Comparison of ENCODE assay signal across 22 cellular contexts in genomic region chr5:27708579-27708978, GRCh38.
A peak's percentile ranks its signal among the peaks of the same experiment; 100 is the strongest.
DNase-seq lines count a peak whose midpoint lies in the region; ATAC-seq, FAIRE-seq and TF ChIP-seq lines count a peak whose summit lies in the region.
"Had no signal": no experiment of that assay in that cellular context is flagged by ENCODE, and none has a peak within 500 bp of the region (broad histone marks: within the 10 kb centered on the region; RNA-seq: fewer than 3 reads in every experiment).

No MANE protein-coding gene starts in this region.

- no peak for TF ChIP-seq POLR2A in A549 (IDR thresholded peaks at IDR 0.05; ENCODE audit: low read length)

- peak in 1 of 2 experiments; percentile 48; a peak in 1 of 5 replicates for TF ChIP-seq EP300 in A549 (IDR thresholded peaks at IDR 0.05)

- CTCF ChIA-PET in A549 (lab: Yijun Ruan, JAX) = interaction anchor here (0.5 to 0.6 kb wide), 2 partner anchors 182 to 1010 kb away, joined by 3 read pairs; no protein-coding TSS in a partner anchor

- ATAC-seq in A549 (peak; percentile 77 to 81), HG03025 (IDR thresholded peaks at IDR 0.05; ENCODE audit: low FRiP score, unreplicated experiment) (no peak)
- ATAC-seq: activated CD8-positive, alpha-beta T cell treated with anti-CD3 and anti-CD28 coated beads, Interleukin-2, amount 10 ng/mL, durations not matched to agents 7 days and 5 days; effector memory CD8-positive, alpha-beta T cell; stimulated activated naive B cell treated with anti-CD40 and anti-IgM and Interleukin-4, amounts not matched to agents 10 μg/mL and 1 μg/mL and 100 μg/mL, for 72 hours had no signal

- POLR2A ChIA-PET in A549 (lab: Yijun Ruan, JAX) = no interaction called here

- DNase-seq in A549 (ENCODE audit: low read depth in 1 of 2, low spot score in 1 of 2) = peak; percentile 14 to 47
- peak; percentile 82 for DNase-seq in M059J (ENCODE audit: low read depth)
- DNase-seq in astrocyte of the hippocampus (ENCODE audit: low read depth, low spot score) = peak; percentile 49
- peak; percentile 62 for DNase-seq in islet precursor cell
- no peak for DNase-seq in NK-92 treated with Interleukin-12 subunit alpha and Interleukin-12 subunit beta, amount 100 ng/mL, for 24 hours (lab: John Stamatoyannopoulos, UW)
- no peak for DNase-seq in stimulated activated CD4-positive, alpha-beta T cell treated with anti-CD3 and anti-CD28 coated beads, Interleukin-4, amount 100 ng/mL, for 4 hours
- DNase-seq in KBM-7 = no peak
- DNase-seq: activated CD4-positive, CD25-positive, alpha-beta regulatory T cell; activated CD8-positive, alpha-beta T cell treated with anti-CD3 and anti-CD28 coated beads, Interleukin-2, amount 10 ng/mL, durations not matched to agents 7 days and 5 days; effector memory CD8-positive, alpha-beta T cell; MG63; NCI-H1694; NCI-H345; Right ventricle myocardium superior; stimulated activated CD4-positive, alpha-beta T cell treated with anti-CD3 and anti-CD28 coated beads, Interleukin-15, amount 100 ng/mL, for 24 hours; stimulated activated naive B cell treated with anti-CD40 and anti-IgM and Interleukin-4, amounts not matched to agents 10 μg/mL and 1 μg/mL and 100 μg/mL, for 72 hours; T-helper 2 cell; thyroid gland had no signal

- FAIRE-seq in A549 (lab: Jason Lieb, UNC) = peak; percentile 59
- FAIRE-seq: GM12892 had no signal

- WGBS in A549 (ENCODE audit: missing lambda C conversion rate) = 2% methylated on average over 3 of the region's 3 CpGs

- H3K27ac ChIP-seq in A549 = peak overlapping the region; percentile 68 to 81
- H3K27ac ChIP-seq: C4-2B, right atrium auricular region, thyroid gland had no signal

- in situ Hi-C loops in KBM-7 (cut with MboI; ENCODE audit: low pct_unique_long_range_greater_than_20kb, low sequenced_read_pairs) = no loop called here

- no peak for TF ChIP-seq CTCF in A549 (IDR thresholded peaks at IDR 0.05)

- no peaks in the 10 kb centered on the region for H3K9me3 ChIP-seq in A549
- H3K9me3 ChIP-seq: MG63, right atrium auricular region, thyroid gland had no signal

- H3K4me1 ChIP-seq in A549 = peaks cover 30% of the 10 kb centered on the region
- H3K4me1 ChIP-seq: right atrium auricular region, thyroid gland had no signal

- H3K4me3 ChIP-seq in A549 = no peak overlapping the region
- H3K4me3 ChIP-seq: MG63, right atrium auricular region, thyroid gland had no signal

- H3K4me2 ChIP-seq in A549 = peak overlapping the region; percentile 66

- TF ChIP-seq RAD21 in A549 (conservative IDR thresholded peaks at IDR 0.05 in 1 of 2, IDR thresholded peaks at IDR 0.05 in 1 of 2) = no peak

TF ChIP-seq in A549, 52 proteins besides CTCF, POLR2A, EP300 and RAD21:
- no peak for TF ChIP-seq NR3C1 (IDR thresholded peaks at IDR 0.05)
- TF ChIP-seq JUNB (IDR thresholded peaks at IDR 0.05) = peak; percentile 66; the same call in 1 of the 2 replicates
- TF ChIP-seq FOSL2 (IDR thresholded peaks at IDR 0.05) = 0 out of 2 replicates have a peak, but pooled peaks have one; percentile 36
- TF ChIP-seq FOSL2 (CRISPR knock-in tag; IDR thresholded peaks at IDR 0.05) = no peak
- no peak for TF ChIP-seq BHLHE40 (IDR thresholded peaks at IDR 0.05; ENCODE audit: low read depth, low read length)
- TF ChIP-seq SMC3 (IDR thresholded peaks at IDR 0.05) = no peak
- peak in 1 of 2 experiments; percentile 51; a peak in 1 of 5 replicates for TF ChIP-seq JUN (IDR thresholded peaks at IDR 0.05)
- TF ChIP-seq, protein P1, sequence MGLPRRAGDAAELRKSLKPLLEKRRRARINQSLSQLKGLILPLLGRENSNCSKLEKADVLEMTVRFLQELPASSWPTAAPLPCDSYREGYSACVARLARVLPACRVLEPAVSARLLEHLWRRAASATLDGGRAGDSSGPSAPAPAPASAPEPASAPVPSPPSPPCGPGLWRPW (IDR thresholded peaks at IDR 0.05) = no peak
- no peak for TF ChIP-seq E2F6 (IDR thresholded peaks at IDR 0.05; ENCODE audit: borderline replicate concordance, low read depth)
- no peak for TF ChIP-seq CEBPB (IDR thresholded peaks at IDR 0.05)
- peak; percentile 34; the same call in 1 of the 2 replicates for TF ChIP-seq GATA3 (IDR thresholded peaks at IDR 0.05; ENCODE audit: borderline replicate concordance)
- TF ChIP-seq EHMT2 (IDR thresholded peaks at IDR 0.05; ENCODE audit: low read depth) = no peak
- TF ChIP-seq POLR2AphosphoS2 (conservative IDR thresholded peaks at IDR 0.05; ENCODE audit: low read length) = no peak

Comparison
In these comparisons a context has a peak if more than half of its experiments do, and no peak if none do; other contexts are left out.
1. DNase-seq: peak in A549 (2 of 2), M059J (single experiment), astrocyte of the hippocampus (single experiment) and islet precursor cell (single experiment); none in NK-92 treated with Interleukin-12 subunit alpha and Interleukin-12 subunit beta, amount 100 ng/mL, for 24 hours (single experiment), stimulated activated CD4-positive, alpha-beta T cell treated with anti-CD3 and anti-CD28 coated beads, Interleukin-4, amount 100 ng/mL, for 4 hours (0 of 2) and KBM-7 (single experiment).